ENCODE assay signal across 26 cellular contexts in the genomic region with DNA sequence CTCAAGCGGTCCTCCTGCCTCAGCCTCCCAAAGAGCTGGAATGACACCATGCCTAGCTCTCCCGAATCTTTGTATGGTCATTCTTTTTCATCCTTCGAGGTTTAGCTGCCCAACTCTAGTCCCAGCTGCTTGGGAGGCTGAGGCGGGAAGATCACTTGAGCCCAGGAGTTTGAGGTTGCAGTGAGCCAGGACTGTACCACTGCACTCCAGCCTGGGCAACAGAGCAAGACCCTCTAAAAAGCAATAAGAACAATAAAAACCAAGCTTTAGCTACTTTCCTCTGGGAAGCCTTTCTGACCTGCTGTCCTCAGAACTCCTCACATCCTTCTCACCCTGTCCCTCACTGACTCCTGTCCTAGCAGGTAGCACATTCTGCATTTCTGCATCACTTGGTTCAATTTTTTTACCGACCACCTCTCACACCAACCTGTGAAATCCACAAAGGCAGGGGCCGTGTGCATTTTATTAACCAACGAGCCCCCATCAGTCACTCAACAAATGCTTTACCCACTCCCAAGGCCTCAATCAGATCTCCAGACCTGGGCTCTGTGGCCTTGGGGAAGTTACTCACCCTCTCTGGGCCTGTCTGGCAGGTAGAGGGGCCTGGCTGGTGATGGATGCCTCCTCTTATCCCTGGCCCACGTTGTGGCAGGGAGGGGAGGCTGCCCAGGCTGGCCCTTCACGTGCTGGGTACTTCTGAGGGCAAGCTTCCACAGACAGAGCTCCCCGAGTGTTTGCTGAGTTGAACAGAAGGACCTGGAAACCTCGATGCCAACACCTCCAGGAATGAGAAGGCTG. TPM values are rescaled to one million over a fixed set of nuclear protein-coding genes. Genes with fewer than 3 reads are reported as not detected.
DNase-seq lines count a peak whose midpoint lies in the region; ATAC-seq and TF ChIP-seq lines count a peak whose summit lies in the region.
"Had no signal": no experiment of that assay in that cellular context is flagged by ENCODE, and none has a peak within 500 bp of the region (broad histone marks: within the 10 kb centered on the region; RNA-seq: fewer than 3 reads in every experiment).

No MANE protein-coding gene starts in this region.

- H3K4me3 Mint-ChIP-seq in GM23338 (no peak overlapping the region), chondrocyte (ENCODE audit: unreplicated experiment) (no peak overlapping the region), memory B cell (no peak overlapping the region)
- no peak overlapping the region for H3K4me3 Mint-ChIP-seq in activated naive CD4-positive, alpha-beta T cell treated with anti-CD3 and anti-CD28 coated beads, Interleukin-2, amount 10 ng/mL, durations not matched to agents 7 days and 5 days
- H3K4me3 Mint-ChIP-seq: activated CD8-positive, alpha-beta memory T cell treated with anti-CD3 and anti-CD28 coated beads, Interleukin-2, amount 10 ng/mL, durations not matched to agents 7 days and 5 days; activated naive CD8-positive, alpha-beta T cell treated with anti-CD3 and anti-CD28 coated beads, Interleukin-2, amount 10 ng/mL, durations not matched to agents 7 days and 5 days; neural progenitor cell; type B pancreatic cell had no signal

- CTCF ChIA-PET in activated naive CD4-positive, alpha-beta T cell treated with anti-CD3 and anti-CD28 coated beads, Interleukin-2, amount 10 ng/mL, durations not matched to agents 7 days and 5 days (lab: Charles Lee) = no interaction called here

- H3K27me3 ChIP-seq in GM23338 (ENCODE audit: insufficient read depth) (no peaks in the 10 kb centered on the region), smooth muscle cell (ENCODE audit: low read depth) (no peaks in the 10 kb centered on the region)
- H3K27me3 ChIP-seq: neural progenitor cell had no signal

- H3K36me3 ChIP-seq in GM23338 (ENCODE audit: insufficient read depth) (no peaks in the 10 kb centered on the region), smooth muscle cell (ENCODE audit: low read depth) (no peaks in the 10 kb centered on the region)
- H3K36me3 ChIP-seq: neural progenitor cell had no signal

- H3K79me2 ChIP-seq in GM23338 (replicated peaks; ENCODE audit: insufficient read depth) (no peaks in the 10 kb centered on the region), smooth muscle cell (ENCODE audit: low read depth) (no peaks in the 10 kb centered on the region)

- H3K9me2 ChIP-seq in GM23338 (ENCODE audit: insufficient read depth) = no peaks in the 10 kb centered on the region

- H3K4me2 ChIP-seq in GM23338 (no peak overlapping the region), smooth muscle cell (no peak overlapping the region)
- H3K4me2 ChIP-seq: A549, neural progenitor cell had no signal

- H3K27ac ChIP-seq in GM23338 (ENCODE audit: low read depth) = no peak overlapping the region
- H3K27ac ChIP-seq in smooth muscle cell (ENCODE audit: low read depth) = peak overlapping the region; percentile 57
- H3K27ac ChIP-seq: GM23248, neural progenitor cell had no signal

- peaks cover 17% of the 10 kb centered on the region for H3K27me3 Mint-ChIP-seq in GM23338 (ENCODE audit: insufficient read depth, low read depth, poor library complexity)
- no peaks in the 10 kb centered on the region for H3K27me3 Mint-ChIP-seq in chondrocyte (ENCODE audit: low read depth)
- H3K27me3 Mint-ChIP-seq in memory B cell = no peaks in the 10 kb centered on the region
- H3K27me3 Mint-ChIP-seq in activated naive CD4-positive, alpha-beta T cell treated with anti-CD3 and anti-CD28 coated beads, Interleukin-2, amount 10 ng/mL, durations not matched to agents 7 days and 5 days = no peaks in the 10 kb centered on the region
- H3K27me3 Mint-ChIP-seq: activated CD8-positive, alpha-beta memory T cell treated with anti-CD3 and anti-CD28 coated beads, Interleukin-2, amount 10 ng/mL, durations not matched to agents 7 days and 5 days; activated naive CD8-positive, alpha-beta T cell treated with anti-CD3 and anti-CD28 coated beads, Interleukin-2, amount 10 ng/mL, durations not matched to agents 7 days and 5 days; progenitor cell of endocrine pancreas; type B pancreatic cell had no signal

- TF ChIP-seq CTCF in GM23338 (conservative IDR thresholded peaks at IDR 0.05; ENCODE audit: low read depth in 2 of 2) (no peak), chondrocyte (IDR thresholded peaks at IDR 0.05) (no peak), smooth muscle cell (IDR thresholded peaks at IDR 0.05; ENCODE audit: borderline replicate concordance, insufficient read depth, poor library complexity, severe bottlenecking) (no peak)

- H3K4me1 ChIP-seq in GM23338 (ENCODE audit: insufficient read depth) = no peaks in the 10 kb centered on the region
- peaks cover 3% of the 10 kb centered on the region for H3K4me1 ChIP-seq in smooth muscle cell (ENCODE audit: low read depth)

- 75% methylated on average over 11 of the region's 11 CpGs for WGBS in smooth muscle cell (ENCODE audit: low lambda C conversion rate)

- H3F3A ChIP-seq in GM23338 (replicated peaks; ENCODE audit: low read depth) (peaks cover 6% of the 10 kb centered on the region; the same call in 1 of the 2 replicates), smooth muscle cell (ENCODE audit: low read depth) (peaks cover 5% of the 10 kb centered on the region)

- no peak for ATAC-seq in GM23338
- ATAC-seq in memory B cell (ENCODE audit: low read depth) = no peak
- no peak for ATAC-seq in GM18517 (IDR thresholded peaks at IDR 0.05; ENCODE audit: unreplicated experiment)
- ATAC-seq: A549; activated CD8-positive, alpha-beta memory T cell treated with anti-CD3 and anti-CD28 coated beads, Interleukin-2, amount 10 ng/mL, durations not matched to agents 7 days and 5 days; GM12878; left colon; PC-3 had no signal

- H3K4me1 Mint-ChIP-seq in GM23338 (peaks cover 11% of the 10 kb centered on the region), chondrocyte (ENCODE audit: low read depth) (peaks cover 8% of the 10 kb centered on the region), memory B cell (peaks cover 16% of the 10 kb centered on the region)
- H3K4me1 Mint-ChIP-seq in activated naive CD4-positive, alpha-beta T cell treated with anti-CD3 and anti-CD28 coated beads, Interleukin-2, amount 10 ng/mL, durations not matched to agents 7 days and 5 days = peaks cover 8% of the 10 kb centered on the region

- 0 out of 2 replicates have a peak overlapping the region, but pooled peaks have one; percentile 43 for H2AFZ ChIP-seq in GM23338
- H2AFZ ChIP-seq in smooth muscle cell (ENCODE audit: low read depth) = no peak overlapping the region
- H2AFZ ChIP-seq: GM23248, neural progenitor cell had no signal

- H4K20me1 ChIP-seq in GM23338 (replicated peaks; ENCODE audit: insufficient read depth) = no peaks in the 10 kb centered on the region
- no peaks in the 10 kb centered on the region for H4K20me1 ChIP-seq in smooth muscle cell (ENCODE audit: low read depth)

- H3K4me3 ChIP-seq in GM23338 (no peak overlapping the region), smooth muscle cell (no peak overlapping the region)
- H3K4me3 ChIP-seq: A549, GM12878, GM23248, neural progenitor cell had no signal

- H3K9me3 ChIP-seq in smooth muscle cell (replicated peaks; ENCODE audit: low read depth) = no peaks in the 10 kb centered on the region
- H3K9me3 ChIP-seq: A549 had no signal

- H3K9me3 Mint-ChIP-seq in GM23338 (no peaks in the 10 kb centered on the region; the same call in 2 of the 3 replicates), chondrocyte (ENCODE audit: low read depth) (no peaks in the 10 kb centered on the region), memory B cell (no peaks in the 10 kb centered on the region)
- H3K9me3 Mint-ChIP-seq in activated naive CD4-positive, alpha-beta T cell treated with anti-CD3 and anti-CD28 coated beads, Interleukin-2, amount 10 ng/mL, durations not matched to agents 7 days and 5 days = no peaks in the 10 kb centered on the region
- H3K9me3 Mint-ChIP-seq: activated naive CD8-positive, alpha-beta T cell treated with anti-CD3 and anti-CD28 coated beads, Interleukin-2, amount 10 ng/mL, durations not matched to agents 7 days and 5 days; neural progenitor cell; type B pancreatic cell had no signal

- H3K9ac ChIP-seq in smooth muscle cell (ENCODE audit: low read depth) = no peak overlapping the region
- H3K9ac ChIP-seq: GM23248, neural progenitor cell had no signal

- H3K36me3 Mint-ChIP-seq in GM23338 (ENCODE audit: low read depth) = no peaks in the 10 kb centered on the region
- H3K36me3 Mint-ChIP-seq in chondrocyte (ENCODE audit: low read depth) = no peaks in the 10 kb centered on the region
- no peaks in the 10 kb centered on the region for H3K36me3 Mint-ChIP-seq in memory B cell
- no peaks in the 10 kb centered on the region for H3K36me3 Mint-ChIP-seq in activated naive CD4-positive, alpha-beta T cell treated with anti-CD3 and anti-CD28 coated beads, Interleukin-2, amount 10 ng/mL, durations not matched to agents 7 days and 5 days
- H3K36me3 Mint-ChIP-seq: activated CD8-positive, alpha-beta memory T cell treated with anti-CD3 and anti-CD28 coated beads, Interleukin-2, amount 10 ng/mL, durations not matched to agents 7 days and 5 days; activated naive CD8-positive, alpha-beta T cell treated with anti-CD3 and anti-CD28 coated beads, Interleukin-2, amount 10 ng/mL, durations not matched to agents 7 days and 5 days; neural progenitor cell; type B pancreatic cell had no signal

- H3K27ac Mint-ChIP-seq in GM23338 (no peak overlapping the region), chondrocyte (ENCODE audit: unreplicated experiment) (no peak overlapping the region), memory B cell (peak overlapping the region; percentile 26)
- H3K27ac Mint-ChIP-seq in activated naive CD4-positive, alpha-beta T cell treated with anti-CD3 and anti-CD28 coated beads, Interleukin-2, amount 10 ng/mL, durations not matched to agents 7 days and 5 days = no peak overlapping the region
- H3K27ac Mint-ChIP-seq: activated CD8-positive, alpha-beta memory T cell treated with anti-CD3 and anti-CD28 coated beads, Interleukin-2, amount 10 ng/mL, durations not matched to agents 7 days and 5 days; activated naive CD8-positive, alpha-beta T cell treated with anti-CD3 and anti-CD28 coated beads, Interleukin-2, amount 10 ng/mL, durations not matched to agents 7 days and 5 days; progenitor cell of endocrine pancreas had no signal

- no peak for DNase-seq in GM23338 (ENCODE audit: low spot score)
- peak; percentile 41 for DNase-seq in chondrocyte (ENCODE audit: low spot score)
- no peak for DNase-seq in memory B cell (ENCODE audit: low spot score in 2 of 2)
- DNase-seq in smooth muscle cell (lab: John Stamatoyannopoulos, UW; ENCODE audit: unreplicated experiment) = no peak
- no peak for DNase-seq in activated naive CD4-positive, alpha-beta T cell treated with anti-CD3 and anti-CD28 coated beads, Interleukin-2, amount 10 ng/mL, durations not matched to agents 7 days and 5 days
- DNase-seq in activated naive CD4-positive, alpha-beta T cell treated with anti-CD3 and anti-CD28 coated beads, Interleukin-2, amount 50 U/mL, for 16 hours = no peak
- no peak for DNase-seq in SK-N-DZ (ENCODE audit: low spot score)
- DNase-seq: activated CD4-positive, alpha-beta T cell treated with anti-CD3 and anti-CD28 coated beads for 48 hours; activated CD8-positive, alpha-beta memory T cell treated with anti-CD3 and anti-CD28 coated beads, Interleukin-2, amount 10 ng/mL, durations not matched to agents 7 days and 5 days; activated naive CD8-positive, alpha-beta T cell treated with anti-CD3 and anti-CD28 coated beads, Interleukin-2, amount 10 ng/mL, durations not matched to agents 7 days and 5 days; COR-L47; DND-41; effector memory CD4-positive, alpha-beta T cell; GM23248; NCI-H2029 treated with DMSO at 0.1 percent for 48 hours; PC-3; SIG-M5; stimulated activated CD4-positive, alpha-beta T cell treated with anti-CD3 and anti-CD28 coated beads, Interleukin-2, amount 100 ng/mL, for 24 hours; stimulated activated naive CD4-positive, alpha-beta T cell treated with Interleukin-2 at 50 U/mL for 16 hours had no signal

RNA-seq across cellular contexts. Expression of gene SRC, which starts 14.7 kb away (rescaled TPM):
- total RNA-seq in GM23338 (2014; rRNA removed; shearing (Covaris generic)) = 25.9 and 34.6 TPM in 2 replicates
- polyA plus RNA-seq in GM23338 (2016; fragmentation: Nextera tagmentation; extraction: Ambion mirVana) (7.1 and 8.0 TPM in 2 replicates), smooth muscle cell (26.0 and 47.7 TPM in 2 replicates)
- total RNA-seq in chondrocyte (16.0 to 25.7 TPM (median 25.1 TPM) in 3 replicates), smooth muscle cell (26.7 and 36.5 TPM in 2 replicates)
- 43.8 and 54.5 TPM in 2 replicates for polyA plus RNA-seq in SK-N-DZ (2014; cell fraction: cytosol; rRNA removed)
- 68.7 and 96.4 TPM in 2 replicates for polyA plus RNA-seq in SK-N-DZ (2014; cell fraction: nucleus; rRNA removed)

RNA-seq across cellular contexts. Expression of gene MANBAL, which starts 41.8 kb away (rescaled TPM):
- 28.4 and 31.7 TPM in 2 replicates for total RNA-seq in GM23338 (2014; rRNA removed; shearing (Covaris generic))
- polyA plus RNA-seq in GM23338 (2016; fragmentation: Nextera tagmentation; extraction: Ambion mirVana) (44.2 and 48.1 TPM in 2 replicates), smooth muscle cell (86.2 and 89.0 TPM in 2 replicates)
- total RNA-seq in chondrocyte (30.9 to 34.1 TPM (median 32.5 TPM) in 3 replicates), smooth muscle cell (28.1 and 33.7 TPM in 2 replicates)
- 25.2 and 27.4 TPM in 2 replicates for polyA plus RNA-seq in SK-N-DZ (2014; cell fraction: cytosol; rRNA removed)
- 11.9 and 19.2 TPM in 2 replicates for polyA plus RNA-seq in SK-N-DZ (2014; cell fraction: nucleus; rRNA removed)
